In genomic region chr2:177212106-177212894, GRCh38 we compare ENCODE assay signal across 8 cellular contexts. TPM values are rescaled to one million over a fixed set of nuclear protein-coding genes. Genes with fewer than 3 reads are reported as not detected.
A peak's percentile ranks its signal among the peaks of the same experiment; 100 is the strongest.
DNase-seq lines count a peak whose midpoint lies in the region; ATAC-seq and TF ChIP-seq lines count a peak whose summit lies in the region.

Gene HNRNPA3 (plus strand): TSS chr2:177212794. CDS start chr2:177212800, 6 bp downstream.

- H3K27ac Mint-ChIP-seq in T-helper 1 cell treated with Interleukin-12 subunit alpha and Interleukin-12 subunit beta and Interleukin-4 antibody, amounts not matched to agents 30 μg/mL and 1 μg/mL, for 36 hours: peak within 1 kb of the TSS; percentile 100

- H3K9me3 Mint-ChIP-seq in T-helper 1 cell treated with Interleukin-12 subunit alpha and Interleukin-12 subunit beta and Interleukin-4 antibody, amounts not matched to agents 30 μg/mL and 1 μg/mL, for 36 hours: no peaks in the 10 kb centered on the region

- DNase-seq in GM13977 (ENCODE audit: low spot score) (peak; percentile 99), NCI-H1694 (lab: John Stamatoyannopoulos, UW) (peak; percentile 96), amniotic stem cell (lab: John Stamatoyannopoulos, UW) (peak; percentile 92), left cardiac atrium (peak; percentile 99), posterior vena cava (ENCODE audit: low spot score) (peak; percentile 100), upper lobe of right lung (peak; percentile 100)

- ATAC-seq in HG02884 (IDR thresholded peaks at IDR 0.05; ENCODE audit: unreplicated experiment) (peak; percentile 84), left cardiac atrium (peak; percentile 95 to 96), upper lobe of right lung (peak; percentile 98)

- peaks cover 38% of the 10 kb centered on the region for H3K36me3 Mint-ChIP-seq in T-helper 1 cell treated with Interleukin-12 subunit alpha and Interleukin-12 subunit beta and Interleukin-4 antibody, amounts not matched to agents 30 μg/mL and 1 μg/mL, for 36 hours (ENCODE audit: low read depth)

- peak within 1 kb of the TSS; percentile 89 for H3K4me3 ChIP-seq in upper lobe of right lung

- H3K27ac ChIP-seq in upper lobe of right lung: peak within 1 kb of the TSS; percentile 97

- intact Hi-C loops in left cardiac atrium (cut with DNase I) (loop anchor here (5.0 to 10.0 kb wide), 2 partner anchors 45 to 53 kb away; partner anchors contain the start of gene NFE2L2 (in 1 of the 2)), posterior vena cava (cut with DNase I) (loop anchor here (5.0 to 10.0 kb wide), 2 partner anchors 50 to 53 kb away; partner anchors contain the start of gene NFE2L2 (in 2 of the 2)), upper lobe of right lung (cut with DNase I) (loop anchor here (10.0 kb wide), 1 partner anchor 53 kb away; the partner anchor contains the start of gene NFE2L2)

- no peaks in the 10 kb centered on the region for H3K27me3 ChIP-seq in upper lobe of right lung

- peak; percentile 14 for TF ChIP-seq CTCF in GM13977 (IDR thresholded peaks at IDR 0.05; ENCODE audit: extremely low read depth, insufficient read depth, missing control alignments)
- peak; percentile 19 for TF ChIP-seq CTCF in upper lobe of right lung (IDR thresholded peaks at IDR 0.05)

- no peaks in the 10 kb centered on the region for H3K9me3 ChIP-seq in upper lobe of right lung

- peak within 1 kb of the TSS; percentile 97 for H3K4me3 Mint-ChIP-seq in T-helper 1 cell treated with Interleukin-12 subunit alpha and Interleukin-12 subunit beta and Interleukin-4 antibody, amounts not matched to agents 30 μg/mL and 1 μg/mL, for 36 hours

- peaks cover 42% of the 10 kb centered on the region for H3K4me1 Mint-ChIP-seq in T-helper 1 cell treated with Interleukin-12 subunit alpha and Interleukin-12 subunit beta and Interleukin-4 antibody, amounts not matched to agents 30 μg/mL and 1 μg/mL, for 36 hours (ENCODE audit: low read depth)

- in situ Hi-C loops in GM13977 (cut with MboI; ENCODE audit: low pct_unique_long_range_greater_than_20kb, low sequenced_read_pairs, unreplicated experiment): no loop called here

- H3K36me3 ChIP-seq in upper lobe of right lung: peaks cover 22% of the 10 kb centered on the region

- peaks cover 39% of the 10 kb centered on the region for H3K4me1 ChIP-seq in upper lobe of right lung

- H3K27me3 Mint-ChIP-seq in T-helper 1 cell treated with Interleukin-12 subunit alpha and Interleukin-12 subunit beta and Interleukin-4 antibody, amounts not matched to agents 30 μg/mL and 1 μg/mL, for 36 hours (ENCODE audit: low read depth): no peaks in the 10 kb centered on the region

RNA-seq across cellular contexts. Expression of gene HNRNPA3, which starts in this region (rescaled TPM):
- total RNA-seq in left cardiac atrium: 100 to 1,000 TPM in 1 of 2 donors, 10 to 100 TPM in 1; 81.3 to 117 TPM
- 100 to 1,000 TPM; 152 to 166 TPM for total RNA-seq in posterior vena cava
- 139 TPM for total RNA-seq in upper lobe of right lung

Comparison
In these comparisons a context has a peak if more than half of its experiments do, and no peak if none do; other contexts are left out.
1. Peak in every context shown above with its lines: DNase-seq, ATAC-seq, H3K4me3 ChIP-seq and H3K27ac ChIP-seq.